In genomic region chr9:125421156-125421555, GRCh38 we compare ENCODE assay signal across 1 cellular context.
TF ChIP-seq lines count a peak whose summit lies in the region.

No MANE protein-coding gene starts in this region.

TF ChIP-seq in GM23338, 12 proteins besides CTCF, POLR2A, EP300 and RAD21 (continued from another document):
- TF ChIP-seq CREB1 (CRISPR knock-in tag; IDR thresholded peaks at IDR 0.05; ENCODE audit: low read depth) = no peak
